ENCODE assay signal across 8 cellular contexts in genomic region chr3:42501681-42502428, GRCh38. TPM values are rescaled to one million over a fixed set of nuclear protein-coding genes. Genes with fewer than 3 reads are reported as not detected.
DNase-seq lines count a peak whose midpoint lies in the region; ATAC-seq and TF ChIP-seq lines count a peak whose summit lies in the region.

No MANE protein-coding gene starts in this region.

- peak overlapping the region; percentile 96 for H2AFZ ChIP-seq in Karpas-422 (ENCODE audit: low read length)

- TF ChIP-seq POLR2A in right lobe of liver (IDR thresholded peaks at IDR 0.05) = no peak

- no peaks in the 10 kb centered on the region for H4K20me1 ChIP-seq in Karpas-422 (ENCODE audit: insufficient read depth, low read depth, low read length)

- peak overlapping the region; percentile 57 for H3K9ac ChIP-seq in Karpas-422 (ENCODE audit: low read length)

- H3K4me3 ChIP-seq in Karpas-422 (ENCODE audit: low read length) (peak overlapping the region; percentile 73), right lobe of liver (peak overlapping the region; percentile 35 to 42 (median 39))

- no peaks in the 10 kb centered on the region for H3K79me2 ChIP-seq in Karpas-422 (ENCODE audit: low read length)

- H3K9me2 ChIP-seq in Karpas-422 (replicated peaks; ENCODE audit: insufficient read depth, low read length) = no peaks in the 10 kb centered on the region

- H3K27me3 ChIP-seq in Karpas-422 (ENCODE audit: low read length) (no peaks in the 10 kb centered on the region), right lobe of liver (no peaks in the 10 kb centered on the region)

- TF ChIP-seq CTCF in right lobe of liver (IDR thresholded peaks at IDR 0.05) = peak; percentile 54 to 79 (median 66)

- DNase-seq in AML-193 (lab: John Stamatoyannopoulos, UW) = peak; percentile 59 to 62
- DNase-seq in Karpas-422 = peak; percentile 54
- DNase-seq in activated CD4-positive, alpha-beta T cell treated with anti-CD3 and anti-CD28 coated beads for 1 hour = peak; percentile 54
- peak; percentile 76 for DNase-seq in right lobe of liver
- peak; percentile 51 to 55 for DNase-seq in stimulated activated CD4-positive, alpha-beta T cell treated with anti-CD3 and anti-CD28 coated beads, Interleukin-4, amount 100 ng/mL, for 48 hours (ENCODE audit: low read depth in 2 of 2)
- DNase-seq in middle frontal gyrus (ENCODE audit: extremely low spot score, low spot score) = no peak

- H3K9me3 ChIP-seq in Karpas-422 (ENCODE audit: low read length) (no peaks in the 10 kb centered on the region), right lobe of liver (no peaks in the 10 kb centered on the region)

- intact Hi-C loops in right lobe of liver (cut with DNase I) = no loop called here

- no peak overlapping the region for H3K27ac ChIP-seq in Karpas-422 (ENCODE audit: low read length)
- peak overlapping the region; percentile 39 for H3K27ac ChIP-seq in cingulate gyrus (ENCODE audit: low read depth, low read length)
- H3K27ac ChIP-seq in right lobe of liver = no peak overlapping the region

- WGBS in right lobe of liver (ENCODE audit: insufficient coverage, low coverage, low lambda C conversion rate, missing lambda C conversion rate) = 3% methylated on average over 22 of the region's 46 CpGs

- peaks cover 14% of the 10 kb centered on the region for H3K4me1 ChIP-seq in Karpas-422 (ENCODE audit: low read length)
- H3K4me1 ChIP-seq in right lobe of liver = peaks cover 0 to 10% (median 5%) of the 10 kb centered on the region in 4 donors

- H3K4me2 ChIP-seq in Karpas-422 (ENCODE audit: low read depth, low read length, poor library complexity, severe bottlenecking) = peak overlapping the region; percentile 90

- H3K36me3 ChIP-seq in Karpas-422 (ENCODE audit: insufficient read depth, low read length) (no peaks in the 10 kb centered on the region), right lobe of liver (no peaks in the 10 kb centered on the region)

- peak; percentile 26 for ATAC-seq in GM19351 (IDR thresholded peaks at IDR 0.05; ENCODE audit: unreplicated experiment)
- ATAC-seq in right lobe of liver = peak; percentile 79 to 87 (median 81)

RNA-seq across cellular contexts. Expression of gene VIPR1, which starts 0.6 kb away (rescaled TPM):
- 0.41 and 2.5 TPM in 2 replicates for total RNA-seq in Karpas-422 (2014; rRNA removed; shearing (Covaris generic); ENCODE audit: low replicate concordance)
- total RNA-seq in right lobe of liver = 10 to 100 TPM in 5 of 6 experiments, 1 to 10 TPM in 1; 1.9 to 34.5 (median 18.2) TPM
